10 cellular contexts compared by ENCODE assay signal in genomic region chr17:19093684-19094075, GRCh38. TPM values are rescaled to one million over a fixed set of nuclear protein-coding genes. Genes with fewer than 3 reads are reported as not detected.
DNase-seq lines count a peak whose midpoint lies in the region; ATAC-seq and TF ChIP-seq lines count a peak whose summit lies in the region.
"Not testable (repeated sequence)": the region's sequence is repeated elsewhere in the genome, so short reads cannot be mapped to it uniquely, and the experiment has no call there.
"Had no signal": no experiment of that assay in that cellular context is flagged by ENCODE, and none has a peak within 500 bp of the region (broad histone marks: within the 10 kb centered on the region; RNA-seq: fewer than 3 reads in every experiment).

No MANE protein-coding gene starts in this region.

- not testable (repeated sequence) for H3K9me3 ChIP-seq in fibroblast of lung (ENCODE audit: control insufficient read depth, insufficient read depth, low read depth, low read length); right cardiac atrium (ENCODE audit: control insufficient read depth, low read length); aorta (ENCODE audit: control insufficient read depth, low read length)

- not testable (repeated sequence) for H3K9me3 Mint-ChIP-seq in CD14-positive monocyte

- not testable (repeated sequence) for H3K4me3 ChIP-seq in astrocyte of the spinal cord (ENCODE audit: low read depth, low read length); fibroblast of lung (replicated peaks in 1 of 4; ENCODE audit: control extremely low read depth in 1 of 4, insufficient read depth in 1 of 4, low read depth in 3 of 4, low read length in 4 of 4); right cardiac atrium (ENCODE audit: low read length); aorta (ENCODE audit: low read length in 2 of 2)

- not testable (repeated sequence) for H3K27me3 Mint-ChIP-seq in CD14-positive monocyte (ENCODE audit: low read depth in 3 of 3)

- peak overlapping the region; percentile 65 for H3K27ac ChIP-seq in RWPE1
- peak overlapping the region; percentile 54 for H3K27ac ChIP-seq in fibroblast of lung (ENCODE audit: insufficient read depth, low read length)
- not testable (repeated sequence) for H3K27ac ChIP-seq in right cardiac atrium (ENCODE audit: low read length)
- peak overlapping the region in 1 of 2 donors; percentile 4 for H3K27ac ChIP-seq in aorta (ENCODE audit: low read depth in 1 of 2, low read length in 2 of 2)

- H3K79me2 ChIP-seq in fibroblast of lung (ENCODE audit: control insufficient read depth, insufficient read depth, low read length): not testable (repeated sequence)

- H3K4me1 Mint-ChIP-seq in CD14-positive monocyte: not testable (repeated sequence)

- H3K36me3 ChIP-seq in fibroblast of lung (ENCODE audit: control insufficient read depth, insufficient read depth, low read length); aorta (ENCODE audit: control insufficient read depth in 1 of 2, insufficient read depth in 2 of 2, low read length in 1 of 2): not testable (repeated sequence)

- POLR2A ChIA-PET in RWPE1 (lab: Yijun Ruan, JAX; ENCODE audit: low non-redundant PET): not testable (repeated sequence)

- DNase-seq in CD14-positive monocyte (ENCODE audit: low spot score): peak; percentile 30
- not testable (repeated sequence) for DNase-seq in RWPE1 (ENCODE audit: low spot score); fibroblast of lung (ENCODE audit: low read depth in 2 of 2)
- peak; percentile 0 for DNase-seq in astrocyte of the spinal cord (ENCODE audit: low read depth, low spot score)
- DNase-seq in right cardiac atrium: peak in 2 of 3 donors; percentile 9 to 23
- DNase-seq in mesenteric fat pad (ENCODE audit: low spot score): peak; percentile 89
- peak; percentile 5 for DNase-seq in stimulated activated CD8-positive, alpha-beta memory T cell treated with anti-CD3 and anti-CD28 coated beads, Interleukin-4, amount 100 ng/mL, for 48 hours
- peak; percentile 35 to 71 for DNase-seq in aorta

- not testable (repeated sequence) for H3K27ac Mint-ChIP-seq in CD14-positive monocyte

- H3K27me3 ChIP-seq in fibroblast of lung (ENCODE audit: control insufficient read depth, insufficient read depth, low read length); right cardiac atrium (ENCODE audit: control insufficient read depth, insufficient read depth); aorta (ENCODE audit: control insufficient read depth in 1 of 2, insufficient read depth in 2 of 2, low read length in 1 of 2): not testable (repeated sequence)

- not testable (repeated sequence) for H3K9ac ChIP-seq in fibroblast of lung (ENCODE audit: insufficient read depth, low read length)

- not testable (repeated sequence) for ATAC-seq in right cardiac atrium; aorta (ENCODE audit: low FRiP score)

- in situ Hi-C loops in astrocyte of the spinal cord (cut with HindIII; ENCODE audit: low sequenced_read_pairs): not testable (repeated sequence)

- H3K4me3 Mint-ChIP-seq in CD14-positive monocyte: not testable (repeated sequence)

- not testable (repeated sequence) for H3K36me3 Mint-ChIP-seq in CD14-positive monocyte

- H3K4me2 ChIP-seq in fibroblast of lung (ENCODE audit: extremely low read depth, insufficient read depth, low read length): not testable (repeated sequence)

- TF ChIP-seq CTCF in CD14-positive monocyte (IDR thresholded peaks at IDR 0.05); RWPE1 (conservative IDR thresholded peaks at IDR 0.05; ENCODE audit: low read depth); astrocyte of the spinal cord (IDR thresholded peaks at IDR 0.05; ENCODE audit: low read depth, low read length); fibroblast of lung (conservative IDR thresholded peaks at IDR 0.05 in 1 of 2, IDR thresholded peaks at IDR 0.05 in 1 of 2; ENCODE audit: low read depth in 1 of 2, low read length in 2 of 2): not testable (repeated sequence)

- not testable (repeated sequence) for H2AFZ ChIP-seq in fibroblast of lung (ENCODE audit: low read length)

- CTCF ChIA-PET in RWPE1 (lab: Yijun Ruan, JAX): not testable (repeated sequence)

- not testable (repeated sequence) for H4K20me1 ChIP-seq in fibroblast of lung (ENCODE audit: control insufficient read depth, extremely low read depth, insufficient read depth, low read length)

- not testable (repeated sequence) for H3K4me1 ChIP-seq in fibroblast of lung (ENCODE audit: control insufficient read depth, extremely low read depth, insufficient read depth, low read length); right cardiac atrium (ENCODE audit: control insufficient read depth, insufficient read depth, low read length); aorta (ENCODE audit: control insufficient read depth in 1 of 2, insufficient read depth in 2 of 2, low read length in 2 of 2)

- intact Hi-C loops in CD14-positive monocyte (cut with micrococcal nuclease); right cardiac atrium (cut with DNase I); aorta (cut with DNase I): not testable (repeated sequence)

- 93% methylated on average over 7 of the region's 7 CpGs for WGBS in right cardiac atrium
- whole genome bisulfite sequencing in aorta, 2 donors: 90% methylated on average over 7 of the region's 7 CpGs; no CpG with 5 or more reads in 1 of the 2 donors

RNA-seq across cellular contexts. Expression of gene GRAPL, which starts 33.7 kb away (rescaled TPM):
- polyA plus RNA-seq in CD14-positive monocyte (under 1 TPM in 1 of 2 donors, not detected in 1; 0.56 TPM), fibroblast of lung (not detected in 2 replicates), right cardiac atrium (1.1 TPM), aorta (not detected)
- total RNA-seq in fibroblast of lung (under 0.01 and 0.17 TPM in 2 replicates), right cardiac atrium (1 to 10 TPM in 3 of 4 donors, under 1 TPM in 1; 0.76 to 2.5 (median 1.5) TPM), mesenteric fat pad (5.4 TPM), aorta (1 to 10 TPM; 6.3 to 6.6 TPM)
- not detected in 2 replicates for polyA plus RNA-seq in fibroblast of lung (2012)
- not detected in 2 replicates for polyA minus RNA-seq in fibroblast of lung (ENCODE audit: low replicate concordance)
- total RNA-seq: RPMI7951 had no signal
- polyA plus RNA-seq: BJ had no signal

RNA-seq across cellular contexts. Expression of gene GRAP, which starts 46.9 kb away (rescaled TPM):
- polyA plus RNA-seq in CD14-positive monocyte: 1 to 10 TPM; 3.9 to 4.5 TPM
- total RNA-seq in fibroblast of lung: under 0.01 TPM in 1 of 2 replicates, not detected in the other
- polyA plus RNA-seq in fibroblast of lung: 0.10 TPM in 1 of 2 replicates, not detected in the other
- polyA plus RNA-seq in fibroblast of lung (2012): 0.15 and 0.16 TPM in 2 replicates
- polyA minus RNA-seq in fibroblast of lung (ENCODE audit: low replicate concordance): not detected in 2 replicates
- total RNA-seq in right cardiac atrium: 1 to 10 TPM; 2.8 to 4.1 (median 3.6) TPM
- 2.3 TPM for polyA plus RNA-seq in right cardiac atrium
- total RNA-seq in mesenteric fat pad: 5.9 TPM
- 1 to 10 TPM; 4.0 to 6.3 TPM for total RNA-seq in aorta
- 1 to 10 TPM in 1 of 2 donors, under 1 TPM in 1; 0.87 to 2.4 TPM for polyA plus RNA-seq in aorta
- total RNA-seq: RPMI7951 had no signal
